ENCODE assay signal across 1 cellular context in genomic region chr2:96665083-96665569, GRCh38.
TF ChIP-seq lines count a peak whose summit lies in the region.

No MANE protein-coding gene starts in this region.

TF ChIP-seq in SK-N-SH, 30 proteins besides CTCF, POLR2A, EP300 and RAD21 (continued from another document):
- TF ChIP-seq FOSL2 (IDR thresholded peaks at IDR 0.05; ENCODE audit: borderline replicate concordance, low read depth) (peak; percentile 70; the same call in 1 of the 2 replicates), FOXJ3 (CRISPR knock-in tag; IDR thresholded peaks at IDR 0.05) (no peak), RFX5 (IDR thresholded peaks at IDR 0.05; ENCODE audit: low read length) (no peak), RXRA (IDR thresholded peaks at IDR 0.05; ENCODE audit: borderline replicate concordance, low read depth) (0 out of 2 replicates have a peak, but pooled peaks have one; percentile 18), JUND (IDR thresholded peaks at IDR 0.05) (peak; percentile 37; the same call in 1 of the 2 replicates), MXI1 (IDR thresholded peaks at IDR 0.05; ENCODE audit: low read depth, low read length) (no peak), MEF2A (IDR thresholded peaks at IDR 0.05; ENCODE audit: borderline replicate concordance, low read depth) (no peak), ELF1 (IDR thresholded peaks at IDR 0.05) (0 out of 2 replicates have a peak, but pooled peaks have one; percentile 22), GATA2 (CRISPR knock-in tag; IDR thresholded peaks at IDR 0.05) (no peak), MAX (IDR thresholded peaks at IDR 0.05; ENCODE audit: low read depth) (no peak), GABPA (IDR thresholded peaks at IDR 0.05; ENCODE audit: low read depth) (no peak), SMC3 (IDR thresholded peaks at IDR 0.05; ENCODE audit: low read depth, low read length) (no peak)
